In genomic region chr22:23128269-23129108, GRCh38 we compare ENCODE assay signal across 1 cellular context.
TF ChIP-seq lines count a peak whose summit lies in the region.

No MANE protein-coding gene starts in this region.

TF ChIP-seq in HEK293, 187 proteins besides CTCF, POLR2A, EP300 and RAD21 (continued from another document):
- TF ChIP-seq ZBTB10 (tag by site-specific recombination; IDR thresholded peaks at IDR 0.05): no peak
- TF ChIP-seq ZNF341 (tag by site-specific recombination; IDR thresholded peaks at IDR 0.05; ENCODE audit: low read depth): no peak
- no peak for TF ChIP-seq ZNF610 (tag by site-specific recombination; IDR thresholded peaks at IDR 0.05; ENCODE audit: borderline replicate concordance)
- TF ChIP-seq ZNF701 (tag by site-specific recombination; IDR thresholded peaks at IDR 0.05): no peak
- TF ChIP-seq ZNF514 (tag by site-specific recombination; IDR thresholded peaks at IDR 0.05): no peak
- no peak for TF ChIP-seq ZFP3 (tag by site-specific recombination; IDR thresholded peaks at IDR 0.05; ENCODE audit: low read depth)
- TF ChIP-seq ZNF654 (tag by site-specific recombination; IDR thresholded peaks at IDR 0.05; ENCODE audit: low read depth): peak; percentile 93
- TF ChIP-seq ZBTB6 (tag by site-specific recombination; IDR thresholded peaks at IDR 0.05): no peak
- TF ChIP-seq ZNF433 (tag by site-specific recombination; IDR thresholded peaks at IDR 0.05; ENCODE audit: low read depth): no peak
- TF ChIP-seq ZNF639 (tag by site-specific recombination; IDR thresholded peaks at IDR 0.05): no peak
- TF ChIP-seq ZNF513 (tag by site-specific recombination; IDR thresholded peaks at IDR 0.05): no peak
- TF ChIP-seq ATF2 (tag by site-specific recombination; IDR thresholded peaks at IDR 0.05; ENCODE audit: low read depth): no peak
- no peak for TF ChIP-seq ZNF221 (tag by site-specific recombination; IDR thresholded peaks at IDR 0.05; ENCODE audit: borderline replicate concordance)
- no peak for TF ChIP-seq RBAK (tag by site-specific recombination; IDR thresholded peaks at IDR 0.05)
- TF ChIP-seq ZNF37A (tag by site-specific recombination; IDR thresholded peaks at IDR 0.05): no peak
- no peak for TF ChIP-seq ZNF626 (tag by site-specific recombination; IDR thresholded peaks at IDR 0.05)
- no peak for TF ChIP-seq ZNF404 (tag by site-specific recombination; IDR thresholded peaks at IDR 0.05)
- TF ChIP-seq ZNF449 (tag by site-specific recombination; IDR thresholded peaks at IDR 0.05): no peak
- TF ChIP-seq ZNF530 (tag by site-specific recombination; IDR thresholded peaks at IDR 0.05; ENCODE audit: low read depth): no peak
- no peak for TF ChIP-seq PRDM1 (tag by site-specific recombination; IDR thresholded peaks at IDR 0.05)
- TF ChIP-seq GLIS1 (tag by site-specific recombination; IDR thresholded peaks at IDR 0.05): no peak
- no peak for TF ChIP-seq ZNF223 (tag by site-specific recombination; IDR thresholded peaks at IDR 0.05)
- TF ChIP-seq ZNF169 (tag by site-specific recombination; IDR thresholded peaks at IDR 0.05): no peak
- no peak for TF ChIP-seq IKZF3 (tag by site-specific recombination; IDR thresholded peaks at IDR 0.05)
- TF ChIP-seq ZFP69B (tag by site-specific recombination; IDR thresholded peaks at IDR 0.05): peak; percentile 98
- TF ChIP-seq INSM2 (tag by site-specific recombination; IDR thresholded peaks at IDR 0.05): no peak
- TF ChIP-seq KLF10 (tag by site-specific recombination; IDR thresholded peaks at IDR 0.05): no peak
- TF ChIP-seq ZIC2 (tag by site-specific recombination; IDR thresholded peaks at IDR 0.05): peak; percentile 58
- TF ChIP-seq ZNF274 (IDR thresholded peaks at IDR 0.05; ENCODE audit: low read length): no peak
- no peak for TF ChIP-seq ZNF274 (tag by site-specific recombination; IDR thresholded peaks at IDR 0.05; ENCODE audit: borderline replicate concordance)
- TF ChIP-seq ZNF138 (tag by site-specific recombination; IDR thresholded peaks at IDR 0.05; ENCODE audit: borderline replicate concordance): no peak
- peak; percentile 72 for TF ChIP-seq ZFHX2 (tag by site-specific recombination; conservative IDR thresholded peaks at IDR 0.05)
- TF ChIP-seq KLF1 (tag by site-specific recombination; IDR thresholded peaks at IDR 0.05): no peak
- peak; percentile 60 for TF ChIP-seq ZBTB17 (tag by site-specific recombination; IDR thresholded peaks at IDR 0.05)
- TF ChIP-seq ZNF350 (tag by site-specific recombination; IDR thresholded peaks at IDR 0.05): no peak
- TF ChIP-seq PRDM6 (tag by site-specific recombination; IDR thresholded peaks at IDR 0.05): no peak
- TF ChIP-seq WT1 (tag by site-specific recombination; IDR thresholded peaks at IDR 0.05): no peak
- TF ChIP-seq ZBTB44 (tag by site-specific recombination; IDR thresholded peaks at IDR 0.05): no peak
- no peak for TF ChIP-seq ZNF174 (tag by site-specific recombination; IDR thresholded peaks at IDR 0.05)
- no peak for TF ChIP-seq ZNF354C (tag by site-specific recombination; IDR thresholded peaks at IDR 0.05; ENCODE audit: borderline replicate concordance, low read depth)
- no peak for TF ChIP-seq ZNF580 (tag by site-specific recombination; IDR thresholded peaks at IDR 0.05)
- no peak for TF ChIP-seq ZNF280D (tag by site-specific recombination; IDR thresholded peaks at IDR 0.05)
- TF ChIP-seq BCL11B (tag by site-specific recombination; IDR thresholded peaks at IDR 0.05; ENCODE audit: low read depth): no peak
- TF ChIP-seq ZXDB (tag by site-specific recombination; IDR thresholded peaks at IDR 0.05): 0 out of 2 replicates have a peak, but pooled peaks have one; percentile 55
